Comparison of ENCODE assay signal across 26 cellular contexts in the genomic region with DNA sequence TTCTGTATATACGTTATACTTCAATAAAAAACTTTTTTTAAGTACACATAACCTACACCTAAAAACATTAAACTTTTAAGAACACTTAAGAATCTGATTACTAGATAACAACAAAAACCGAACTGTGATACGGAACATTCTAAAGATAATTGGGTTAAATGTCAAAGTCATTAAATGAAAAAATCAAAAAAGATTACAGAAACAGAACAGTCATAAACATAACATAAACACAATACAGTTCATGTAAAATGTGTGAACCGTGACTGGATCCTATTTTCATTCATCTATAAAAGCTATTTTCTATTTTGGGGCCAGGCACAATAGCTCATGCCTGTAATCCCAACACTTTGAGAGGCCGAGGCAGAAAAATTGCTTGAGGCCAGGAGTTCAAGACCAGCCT.
"Had no signal": no experiment of that assay in that cellular context is flagged by ENCODE, and none has a peak within 500 bp of the region (broad histone marks: within the 10 kb centered on the region; RNA-seq: fewer than 3 reads in every experiment).

No MANE protein-coding gene starts in this region.

- H3K27me3 ChIP-seq: dorsolateral prefrontal cortex, esophagus squamous epithelium, gastroesophageal sphincter, heart right ventricle, left lung had no signal

- DNase-seq: dermis blood vessel endothelial cell; dorsolateral prefrontal cortex; effector CD4-positive, alpha-beta T cell; effector memory CD4-positive, alpha-beta T cell; erythroblast; esophagus squamous epithelium; foreskin fibroblast; foreskin melanocyte; glutamatergic neuron; head of caudate nucleus; heart right ventricle; hippocampal formation; left cardiac atrium; left lung; left ventricle myocardium superior; lower lobe of right lung; mesenchymal stem cell; mucosa of descending colon; naive B cell; naive thymus-derived CD8-positive, alpha-beta T cell had no signal

- H3K4me3 ChIP-seq: coronary artery, dorsolateral prefrontal cortex, esophagus squamous epithelium, gastroesophageal sphincter, heart right ventricle, left lung, lower lobe of right lung, mucosa of descending colon had no signal

- H3K4me1 ChIP-seq: esophagus squamous epithelium, gastroesophageal sphincter, heart right ventricle, left lung, lower lobe of right lung had no signal

- H3K27ac ChIP-seq: coronary artery, epithelial cell of prostate, esophagus squamous epithelium, gastroesophageal sphincter, heart right ventricle, left lung, lower lobe of right lung had no signal

- H3K9me3 ChIP-seq: esophagus squamous epithelium, gastroesophageal sphincter, heart right ventricle, left lung, lower lobe of right lung, mucosa of descending colon had no signal

- ATAC-seq: esophagus mucosa; gastroesophageal sphincter; heart right ventricle; left cardiac atrium; left lung; left ventricle myocardium superior; lower lobe of right lung; mucosa of descending colon; naive thymus-derived CD8-positive, alpha-beta T cell had no signal

- FAIRE-seq: islet of Langerhans, keratinocyte had no signal
